In the genomic region with DNA sequence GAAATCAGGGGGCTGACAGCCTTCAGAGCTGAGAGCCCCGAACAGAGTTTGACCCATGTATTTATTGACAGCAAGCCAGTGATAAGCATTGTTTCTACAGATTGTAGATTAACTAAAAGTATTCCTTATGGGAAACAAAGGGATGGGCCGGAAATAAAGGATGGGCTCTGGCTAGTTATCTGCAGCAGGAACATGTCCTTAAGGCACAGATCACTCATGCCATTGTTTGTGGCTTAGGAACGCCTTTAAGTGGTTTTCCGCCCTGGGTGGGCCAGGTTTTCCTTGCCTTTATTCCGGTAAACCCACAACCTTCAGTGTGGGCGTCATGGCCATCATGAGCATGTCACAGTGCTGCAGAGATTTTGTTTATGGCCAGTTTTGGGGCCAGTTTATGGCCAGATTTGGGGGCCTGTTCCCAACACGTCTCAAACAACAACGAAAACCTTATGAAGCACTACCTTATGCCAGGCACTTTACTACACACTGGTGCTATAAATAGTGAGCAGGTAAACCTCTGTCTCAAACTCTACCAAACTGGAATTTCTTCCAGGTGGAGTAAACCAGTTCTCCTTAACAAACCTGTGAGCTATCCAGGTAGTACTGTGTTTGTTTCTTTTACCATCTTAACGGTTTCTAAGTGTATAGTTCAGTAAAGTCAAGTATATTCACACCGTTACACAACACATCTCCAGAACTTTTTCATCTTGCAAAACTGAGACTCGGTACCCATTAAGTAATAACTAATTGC, we compare ENCODE assay signal across 14 cellular contexts. TPM values are rescaled to one million over a fixed set of nuclear protein-coding genes. Genes with fewer than 3 reads are reported as not detected.
"Had no signal": no experiment of that assay in that cellular context is flagged by ENCODE, and none has a peak within 500 bp of the region (broad histone marks: within the 10 kb centered on the region; RNA-seq: fewer than 3 reads in every experiment).

No MANE protein-coding gene starts in this region.

RNA-seq across cellular contexts. Expression of a gene that starts 3.7 kb away (rescaled TPM):
- total RNA-seq: ascending aorta had no signal

RNA-seq across cellular contexts. Expression of a gene that starts 18.7 kb away (rescaled TPM):
- total RNA-seq: activated CD4-positive, alpha-beta memory T cell treated with anti-CD3 and anti-CD28 coated beads, Interleukin-2, amount 10 ng/mL, durations not matched to agents 7 days and 5 days; activated CD4-positive, alpha-beta T cell treated with anti-CD3 and anti-CD28 coated beads for 36 hours; activated CD4-positive, alpha-beta T cell treated with anti-CD3 and anti-CD28 coated beads, Interleukin-2, amount 10 ng/mL, durations not matched to agents 7 days and 5 days; activated CD8-positive, alpha-beta memory T cell treated with anti-CD3 and anti-CD28 coated beads, Interleukin-2, amount 10 ng/mL, durations not matched to agents 7 days and 5 days; activated CD8-positive, alpha-beta T cell treated with anti-CD3 and anti-CD28 coated beads, Interleukin-2, amount 10 ng/mL, durations not matched to agents 7 days and 5 days; activated naive CD8-positive, alpha-beta T cell treated with anti-CD3 and anti-CD28 coated beads, Interleukin-2, amount 10 ng/mL, durations not matched to agents 7 days and 5 days; ascending aorta; bronchial epithelial cell; cardiac muscle cell; T-helper 1 cell treated with Interleukin-12 subunit alpha and Interleukin-12 subunit beta and Interleukin-4 antibody, amounts not matched to agents 30 ng/mL and 1 ng/mL, for 36 hours; T-helper 17 cell; T-helper 2 cell treated with Interferon-gamma antibody and Interleukin-4, amounts not matched to agents 100 ng/mL and 5 ng/mL, for 36 hours; WTC11 had no signal
- polyA plus RNA-seq: adipose tissue had no signal
